Comparison of ENCODE assay signal across 1 cellular context in the genomic region with DNA sequence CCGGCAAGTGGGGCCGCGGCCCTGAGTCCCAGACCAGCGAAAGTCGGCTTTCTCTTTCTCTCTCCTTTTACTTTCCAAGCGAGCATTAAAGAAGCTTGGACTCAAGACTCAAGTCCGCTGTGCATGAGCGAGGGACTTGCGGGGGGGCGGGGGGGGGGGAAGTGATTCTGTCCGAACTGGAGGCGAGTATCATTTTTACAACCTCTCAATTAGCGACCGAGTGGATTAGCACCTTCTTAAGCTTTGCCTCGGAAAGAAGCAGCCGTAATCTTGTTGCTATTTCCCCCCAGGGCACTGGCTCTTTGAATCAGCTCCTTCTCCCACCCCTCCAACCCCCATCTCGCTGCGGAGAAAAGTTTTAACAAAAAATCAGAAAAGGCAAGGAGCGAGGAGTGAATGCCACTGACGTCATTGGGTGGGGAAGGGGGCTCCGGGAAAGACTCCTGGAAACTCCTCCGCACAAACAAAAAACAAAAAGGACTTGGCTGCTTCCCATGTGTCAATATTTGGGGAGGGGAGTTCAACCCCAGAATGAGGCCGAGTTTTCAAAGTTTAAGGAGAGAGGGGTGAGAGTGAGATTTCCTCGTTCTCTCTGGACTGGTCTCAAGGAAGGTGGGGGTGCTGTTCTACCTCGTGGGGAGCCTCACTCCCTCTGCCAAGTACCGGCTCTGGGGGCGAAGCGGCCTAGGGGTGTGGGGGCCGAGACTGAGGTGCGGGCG.
TF ChIP-seq lines count a peak whose summit lies in the region.

No MANE protein-coding gene starts in this region.

TF ChIP-seq in HepG2, 621 proteins besides CTCF, POLR2A, EP300 and RAD21 (continued from another document):
- TF ChIP-seq MZF1 (CRISPR knock-in tag; IDR thresholded peaks at IDR 0.05; ENCODE audit: borderline replicate concordance) (no peak), ZNF556 (CRISPR knock-in tag; IDR thresholded peaks at IDR 0.05; ENCODE audit: borderline replicate concordance) (no peak), MYPOP (CRISPR knock-in tag; IDR thresholded peaks at IDR 0.05) (0 out of 2 replicates have a peak, but pooled peaks have one; percentile 10), ZBTB21 (CRISPR knock-in tag; IDR thresholded peaks at IDR 0.05) (no peak), RAD51 (IDR thresholded peaks at IDR 0.05; ENCODE audit: borderline replicate concordance) (no peak), CC2D1A (CRISPR knock-in tag; IDR thresholded peaks at IDR 0.05) (no peak)
- TF ChIP-seq, protein P1, sequence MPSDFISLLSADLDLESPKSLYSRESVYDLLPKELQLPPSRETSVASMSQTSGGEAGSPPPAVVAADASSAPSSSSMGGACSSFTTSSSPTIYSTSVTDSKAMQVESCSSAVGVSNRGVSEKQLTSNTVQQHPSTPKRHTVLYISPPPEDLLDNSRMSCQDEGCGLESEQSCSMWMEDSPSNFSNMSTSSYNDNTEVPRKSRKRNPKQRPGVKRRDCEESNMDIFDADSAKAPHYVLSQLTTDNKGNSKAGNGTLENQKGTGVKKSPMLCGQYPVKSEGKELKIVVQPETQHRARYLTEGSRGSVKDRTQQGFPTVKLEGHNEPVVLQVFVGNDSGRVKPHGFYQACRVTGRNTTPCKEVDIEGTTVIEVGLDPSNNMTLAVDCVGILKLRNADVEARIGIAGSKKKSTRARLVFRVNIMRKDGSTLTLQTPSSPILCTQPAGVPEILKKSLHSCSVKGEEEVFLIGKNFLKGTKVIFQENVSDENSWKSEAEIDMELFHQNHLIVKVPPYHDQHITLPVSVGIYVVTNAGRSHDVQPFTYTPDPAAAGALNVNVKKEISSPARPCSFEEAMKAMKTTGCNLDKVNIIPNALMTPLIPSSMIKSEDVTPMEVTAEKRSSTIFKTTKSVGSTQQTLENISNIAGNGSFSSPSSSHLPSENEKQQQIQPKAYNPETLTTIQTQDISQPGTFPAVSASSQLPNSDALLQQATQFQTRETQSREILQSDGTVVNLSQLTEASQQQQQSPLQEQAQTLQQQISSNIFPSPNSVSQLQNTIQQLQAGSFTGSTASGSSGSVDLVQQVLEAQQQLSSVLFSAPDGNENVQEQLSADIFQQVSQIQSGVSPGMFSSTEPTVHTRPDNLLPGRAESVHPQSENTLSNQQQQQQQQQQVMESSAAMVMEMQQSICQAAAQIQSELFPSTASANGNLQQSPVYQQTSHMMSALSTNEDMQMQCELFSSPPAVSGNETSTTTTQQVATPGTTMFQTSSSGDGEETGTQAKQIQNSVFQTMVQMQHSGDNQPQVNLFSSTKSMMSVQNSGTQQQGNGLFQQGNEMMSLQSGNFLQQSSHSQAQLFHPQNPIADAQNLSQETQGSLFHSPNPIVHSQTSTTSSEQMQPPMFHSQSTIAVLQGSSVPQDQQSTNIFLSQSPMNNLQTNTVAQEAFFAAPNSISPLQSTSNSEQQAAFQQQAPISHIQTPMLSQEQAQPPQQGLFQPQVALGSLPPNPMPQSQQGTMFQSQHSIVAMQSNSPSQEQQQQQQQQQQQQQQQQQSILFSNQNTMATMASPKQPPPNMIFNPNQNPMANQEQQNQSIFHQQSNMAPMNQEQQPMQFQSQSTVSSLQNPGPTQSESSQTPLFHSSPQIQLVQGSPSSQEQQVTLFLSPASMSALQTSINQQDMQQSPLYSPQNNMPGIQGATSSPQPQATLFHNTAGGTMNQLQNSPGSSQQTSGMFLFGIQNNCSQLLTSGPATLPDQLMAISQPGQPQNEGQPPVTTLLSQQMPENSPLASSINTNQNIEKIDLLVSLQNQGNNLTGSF (CRISPR knock-in tag; IDR thresholded peaks at IDR 0.05) = no peak
- TF ChIP-seq, protein P2, sequence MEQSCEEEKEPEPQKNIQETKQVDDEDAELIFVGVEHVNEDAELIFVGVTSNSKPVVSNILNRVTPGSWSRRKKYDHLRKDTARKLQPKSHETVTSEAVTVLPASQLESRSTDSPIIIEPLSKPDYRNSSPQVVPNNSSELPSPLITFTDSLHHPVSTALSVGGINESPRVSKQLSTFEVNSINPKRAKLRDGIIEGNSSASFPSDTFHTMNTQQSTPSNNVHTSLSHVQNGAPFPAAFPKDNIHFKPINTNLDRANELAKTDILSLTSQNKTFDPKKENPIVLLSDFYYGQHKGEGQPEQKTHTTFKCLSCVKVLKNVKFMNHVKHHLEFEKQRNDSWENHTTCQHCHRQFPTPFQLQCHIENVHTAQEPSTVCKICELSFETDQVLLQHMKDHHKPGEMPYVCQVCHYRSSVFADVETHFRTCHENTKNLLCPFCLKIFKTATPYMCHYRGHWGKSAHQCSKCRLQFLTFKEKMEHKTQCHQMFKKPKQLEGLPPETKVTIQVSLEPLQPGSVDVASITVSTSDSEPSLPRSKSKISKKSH (CRISPR knock-in tag; IDR thresholded peaks at IDR 0.05; ENCODE audit: borderline replicate concordance) = no peak
